Comparison of ENCODE assay signal across 27 cellular contexts in the genomic region with DNA sequence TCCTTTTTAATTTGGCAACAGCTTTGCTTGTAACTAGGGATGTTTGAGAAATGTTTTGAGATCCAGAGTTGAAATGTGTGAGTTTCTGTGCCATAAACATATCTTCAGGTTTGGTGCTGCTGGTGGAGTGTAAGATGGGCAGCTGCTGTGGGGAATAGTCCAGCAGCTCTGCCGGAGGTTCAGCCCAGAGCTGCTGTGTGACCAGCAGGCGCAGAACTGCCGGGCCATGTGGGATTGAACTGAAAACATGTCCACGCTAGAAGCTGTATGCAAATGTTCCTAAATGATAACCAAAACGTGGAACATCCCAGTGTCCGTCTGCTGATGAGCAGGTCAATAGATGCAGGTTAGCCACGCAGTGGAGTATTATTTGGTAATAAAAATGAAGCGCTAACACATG.
"Had no signal": no experiment of that assay in that cellular context is flagged by ENCODE, and none has a peak within 500 bp of the region (broad histone marks: within the 10 kb centered on the region; RNA-seq: fewer than 3 reads in every experiment).

No MANE protein-coding gene starts in this region.

- DNase-seq: activated B cell treated with CpG ODN at 0.5 μM for 24 hours; activated CD4-positive, alpha-beta T cell treated with anti-CD3 and anti-CD28 coated beads for 36 hours; activated CD4-positive, alpha-beta T cell treated with anti-CD3 and anti-CD28 coated beads, Interleukin-2, amount 50 U/mL, for 4 hours; activated CD8-positive, alpha-beta memory T cell treated with anti-CD3 and anti-CD28 coated beads for 24 hours; activated CD8-positive, alpha-beta memory T cell treated with anti-CD3 and anti-CD28 coated beads, Interleukin-2, amount 50 U/mL, for 4 hours; activated T-cell treated with anti-CD3 and anti-CD28 coated beads, Interleukin-2, amount 50 U/mL, for 48 hours; effector CD4-positive, alpha-beta T cell; erythroblast; foreskin keratinocyte; immature natural killer cell; kidney glomerular epithelial cell; left ventricle myocardium inferior; natural killer cell; stimulated activated CD4-positive, alpha-beta T cell treated with anti-CD3 and anti-CD28 coated beads, Interleukin-1b, Interleukin-23, amount 100 ng/mL, for 48 hours; T-cell; T1000; trophoblast cell had no signal

- FAIRE-seq: endometrium had no signal

- H3K27me3 ChIP-seq: foreskin keratinocyte, hepatocyte, right atrium auricular region, testis, vagina had no signal

- H3K4me1 Mint-ChIP-seq: activated B cell treated with CpG ODN at 0.5 μM for 24 hours; activated CD4-positive, alpha-beta T cell treated with anti-CD3 and anti-CD28 coated beads for 36 hours; mesothelial cell of epicardium; stimulated activated memory B cell treated with anti-CD40 and anti-IgM and Interleukin-4, amounts not matched to agents 10 μg/mL and 1 μg/mL and 100 μg/mL, for 72 hours had no signal

- H3K27ac Mint-ChIP-seq: activated B cell treated with CpG ODN at 0.5 μM for 24 hours; mesothelial cell of epicardium; stimulated activated memory B cell treated with anti-CD40 and anti-IgM and Interleukin-4, amounts not matched to agents 10 μg/mL and 1 μg/mL and 100 μg/mL, for 72 hours had no signal

- H3K4me3 Mint-ChIP-seq: activated B cell treated with CpG ODN at 0.5 μM for 24 hours; activated CD4-positive, alpha-beta T cell treated with anti-CD3 and anti-CD28 coated beads for 36 hours; brain; dendritic cell treated with granulocyte-macrophage colony-stimulating factor and Interleukin-4, amounts not matched to agents 40 ng/mL and 50 ng/mL, for 4 days; immature natural killer cell; mesothelial cell of epicardium; natural killer cell; stimulated activated memory B cell treated with anti-CD40 and anti-IgM and Interleukin-4, amounts not matched to agents 10 μg/mL and 1 μg/mL and 100 μg/mL, for 72 hours; T-cell had no signal

- H3K4me2 ChIP-seq: hepatocyte had no signal

- ATAC-seq: activated CD4-positive, alpha-beta T cell treated with anti-CD3 and anti-CD28 coated beads for 36 hours; foreskin keratinocyte; natural killer cell; psoas muscle; stimulated activated memory B cell treated with anti-CD40 and anti-IgM and Interleukin-4, amounts not matched to agents 10 μg/mL and 1 μg/mL and 100 μg/mL, for 72 hours; T-cell had no signal

- H3K9me3 Mint-ChIP-seq: activated B cell treated with CpG ODN at 0.5 μM for 24 hours; brain; dendritic cell treated with granulocyte-macrophage colony-stimulating factor and Interleukin-4, amounts not matched to agents 40 ng/mL and 50 ng/mL, for 4 days; immature natural killer cell; mesothelial cell of epicardium; natural killer cell; stimulated activated memory B cell treated with anti-CD40 and anti-IgM and Interleukin-4, amounts not matched to agents 10 μg/mL and 1 μg/mL and 100 μg/mL, for 72 hours; T-cell had no signal

- H3K27me3 Mint-ChIP-seq: activated B cell treated with CpG ODN at 0.5 μM for 24 hours; activated CD4-positive, alpha-beta T cell treated with anti-CD3 and anti-CD28 coated beads for 36 hours; brain; dendritic cell treated with granulocyte-macrophage colony-stimulating factor and Interleukin-4, amounts not matched to agents 40 ng/mL and 50 ng/mL, for 4 days; stimulated activated memory B cell treated with anti-CD40 and anti-IgM and Interleukin-4, amounts not matched to agents 10 μg/mL and 1 μg/mL and 100 μg/mL, for 72 hours; T-cell had no signal

- H3K27ac ChIP-seq: foreskin keratinocyte, hepatocyte, right atrium auricular region, vagina had no signal

- H3K9me3 ChIP-seq: left ventricle myocardium inferior, psoas muscle, right atrium auricular region, testis, vagina had no signal

- H3K4me3 ChIP-seq: hepatocyte, left ventricle myocardium inferior, psoas muscle, right atrium auricular region, testis, vagina had no signal

- H3K4me1 ChIP-seq: foreskin keratinocyte, psoas muscle, right atrium auricular region, testis, vagina had no signal
